Comparison of ENCODE assay signal across 12 cellular contexts in genomic region chr18:70419526-70419925, GRCh38.
DNase-seq lines count a peak whose midpoint lies in the region; ATAC-seq and TF ChIP-seq lines count a peak whose summit lies in the region.
"Had no signal": no experiment of that assay in that cellular context is flagged by ENCODE, and none has a peak within 500 bp of the region (broad histone marks: within the 10 kb centered on the region; RNA-seq: fewer than 3 reads in every experiment).

No MANE protein-coding gene starts in this region.

- H3K4me3 Mint-ChIP-seq in CD8-positive, alpha-beta T cell, result no peak overlapping the region
- H3K4me3 Mint-ChIP-seq: activated naive CD8-positive, alpha-beta T cell treated with anti-CD3 and anti-CD28 coated beads, Interleukin-2, amount 10 ng/mL, durations not matched to agents 7 days and 5 days had no signal

- intact Hi-C loops in CD8-positive, alpha-beta T cell (cut with DNase I, micrococcal nuclease), result no loop called here

- no peaks in the 10 kb centered on the region for H3K4me1 Mint-ChIP-seq in CD8-positive, alpha-beta T cell (ENCODE audit: low read depth)

- H3K36me3 ChIP-seq in WERI-Rb-1, result no peaks in the 10 kb centered on the region
- no peaks in the 10 kb centered on the region for H3K36me3 ChIP-seq in CD8-positive, alpha-beta T cell (ENCODE audit: insufficient read depth, low read length)
- H3K36me3 ChIP-seq: esophagus squamous epithelium, neutrophil had no signal

- no peak for TF ChIP-seq CTCF in WERI-Rb-1 (IDR thresholded peaks at IDR 0.05; ENCODE audit: low read depth, low read length)
- no peak for TF ChIP-seq CTCF in CD8-positive, alpha-beta T cell (IDR thresholded peaks at IDR 0.05)

- peak overlapping the region; percentile 19 for H3K4me3 ChIP-seq in WERI-Rb-1 (ENCODE audit: low read depth, low read length)
- H3K4me3 ChIP-seq in CD8-positive, alpha-beta T cell (ENCODE audit: low read depth, low read length), result no peak overlapping the region
- H3K4me3 ChIP-seq: esophagus squamous epithelium had no signal

- no peak for ATAC-seq in HG02588 (IDR thresholded peaks at IDR 0.05; ENCODE audit: unreplicated experiment)
- ATAC-seq in CD8-positive, alpha-beta T cell, result no peak

- no peaks in the 10 kb centered on the region for H3K9me3 ChIP-seq in WERI-Rb-1 (ENCODE audit: severe bottlenecking)
- H3K9me3 ChIP-seq in CD8-positive, alpha-beta T cell (ENCODE audit: low read length), result no peaks in the 10 kb centered on the region
- H3K9me3 ChIP-seq: esophagus squamous epithelium, neutrophil had no signal

- DNase-seq in A172 (ENCODE audit: low spot score), result peak; percentile 79
- peak; percentile 71 for DNase-seq in HCEC 1CT
- peak; percentile 30 for DNase-seq in WERI-Rb-1
- DNase-seq in glomerular visceral epithelial cell (ENCODE audit: extremely low spot score), result peak; percentile 24
- no peak for DNase-seq in iPS-NIHi7 (ENCODE audit: extremely low spot score)
- no peak for DNase-seq in stimulated activated CD4-positive, alpha-beta T cell treated with anti-CD3 and anti-CD28 coated beads, Interleukin-2, amount 100 ng/mL, for 24 hours
- DNase-seq in CD8-positive, alpha-beta T cell, result no peak
- DNase-seq: activated naive CD8-positive, alpha-beta T cell treated with anti-CD3 and anti-CD28 coated beads, Interleukin-2, amount 10 ng/mL, durations not matched to agents 7 days and 5 days; cortex of kidney; esophagus squamous epithelium had no signal

- CTCF ChIA-PET in CD8-positive, alpha-beta T cell (lab: Charles Lee), result no interaction called here

- POLR2A ChIA-PET in CD8-positive, alpha-beta T cell (lab: Charles Lee), result no interaction called here

- H3K27me3 ChIP-seq in WERI-Rb-1 (ENCODE audit: insufficient read depth, low read depth, severe bottlenecking), result no peaks in the 10 kb centered on the region
- no peaks in the 10 kb centered on the region for H3K27me3 ChIP-seq in CD8-positive, alpha-beta T cell (ENCODE audit: insufficient read depth, low read length)
- H3K27me3 ChIP-seq: esophagus squamous epithelium, neutrophil had no signal

- no peak overlapping the region for H3K27ac Mint-ChIP-seq in CD8-positive, alpha-beta T cell
- H3K27ac Mint-ChIP-seq: activated naive CD8-positive, alpha-beta T cell treated with anti-CD3 and anti-CD28 coated beads, Interleukin-2, amount 10 ng/mL, durations not matched to agents 7 days and 5 days had no signal

- H3K9me3 Mint-ChIP-seq in CD8-positive, alpha-beta T cell, result no peaks in the 10 kb centered on the region
- H3K9me3 Mint-ChIP-seq: activated naive CD8-positive, alpha-beta T cell treated with anti-CD3 and anti-CD28 coated beads, Interleukin-2, amount 10 ng/mL, durations not matched to agents 7 days and 5 days had no signal

- H3K27ac ChIP-seq in WERI-Rb-1, result peak overlapping the region; percentile 74
- no peak overlapping the region for H3K27ac ChIP-seq in CD8-positive, alpha-beta T cell (ENCODE audit: low read depth, low read length)
- H3K27ac ChIP-seq: neutrophil had no signal

- no peaks in the 10 kb centered on the region for H3K36me3 Mint-ChIP-seq in CD8-positive, alpha-beta T cell
- H3K36me3 Mint-ChIP-seq: activated naive CD8-positive, alpha-beta T cell treated with anti-CD3 and anti-CD28 coated beads, Interleukin-2, amount 10 ng/mL, durations not matched to agents 7 days and 5 days had no signal

- no peaks in the 10 kb centered on the region for H3K4me1 ChIP-seq in CD8-positive, alpha-beta T cell (ENCODE audit: insufficient read depth, low read length)

- H3K27me3 Mint-ChIP-seq in CD8-positive, alpha-beta T cell (ENCODE audit: low read depth), result peaks cover 3% of the 10 kb centered on the region

Comparison
In these comparisons a context has a peak if more than half of its experiments do, and no peak if none do; other contexts are left out.
1. DNase-seq: peak in A172 (single experiment), HCEC 1CT (single experiment), WERI-Rb-1 (single experiment) and glomerular visceral epithelial cell (single experiment); none in iPS-NIHi7 (single experiment), stimulated activated CD4-positive, alpha-beta T cell treated with anti-CD3 and anti-CD28 coated beads, Interleukin-2, amount 100 ng/mL, for 24 hours (0 of 2) and CD8-positive, alpha-beta T cell (0 of 7).